7 cellular contexts compared by ENCODE assay signal in genomic region chr13:82374719-82375118, GRCh38.
"Had no signal": no experiment of that assay in that cellular context is flagged by ENCODE, and none has a peak within 500 bp of the region (broad histone marks: within the 10 kb centered on the region; RNA-seq: fewer than 3 reads in every experiment).

No MANE protein-coding gene starts in this region.

- ATAC-seq: K562 had no signal

- H3K4me3 ChIP-seq: K562 had no signal

- H3K9ac ChIP-seq: KMS-11 had no signal

- H3K27ac ChIP-seq: HL-60, KMS-11 had no signal

- H3K4me2 ChIP-seq: KMS-11 had no signal

- DNase-seq: Karpas-422, KBM-7, KG1 had no signal

- FAIRE-seq: HTR-8/SVneo, K562 had no signal
